35 cellular contexts compared by ENCODE assay signal in the genomic region with DNA sequence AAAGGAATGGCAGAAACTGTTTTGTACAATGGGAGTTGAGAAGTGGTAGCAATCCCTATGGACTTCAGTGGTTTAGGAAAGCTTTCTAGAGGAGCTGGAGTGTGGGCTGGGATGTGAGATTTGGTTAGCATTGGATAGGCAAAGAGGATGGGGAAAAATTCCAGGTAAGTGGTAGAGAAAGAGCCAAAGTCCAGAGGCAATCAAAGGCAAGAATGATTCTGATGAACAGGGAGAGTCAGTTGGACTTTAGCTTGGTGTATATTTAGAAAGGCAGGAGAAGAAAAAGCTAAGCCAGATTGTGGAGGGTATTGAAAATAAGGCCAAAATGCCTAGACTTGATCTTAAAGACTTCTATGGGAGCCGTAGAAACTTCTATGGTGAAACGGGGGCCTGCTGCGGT. TPM values are rescaled to one million over a fixed set of nuclear protein-coding genes. Genes with fewer than 3 reads are reported as not detected.
"Had no signal": no experiment of that assay in that cellular context is flagged by ENCODE, and none has a peak within 500 bp of the region (broad histone marks: within the 10 kb centered on the region; RNA-seq: fewer than 3 reads in every experiment).

No MANE protein-coding gene starts in this region.

- FAIRE-seq: TTC549 had no signal

- H3K27me3 Mint-ChIP-seq: activated B cell treated with CpG ODN at 0.5 μM for 24 hours; activated CD4-positive, alpha-beta memory T cell treated with anti-CD3 and anti-CD28 coated beads, Interleukin-2, amount 10 ng/mL, durations not matched to agents 7 days and 5 days; activated CD4-positive, alpha-beta T cell treated with anti-CD3 and anti-CD28 coated beads, Interleukin-2, amount 10 ng/mL, durations not matched to agents 7 days and 5 days; activated CD8-positive, alpha-beta memory T cell treated with anti-CD3 and anti-CD28 coated beads, Interleukin-2, amount 10 ng/mL, durations not matched to agents 7 days and 5 days; activated naive CD4-positive, alpha-beta T cell treated with anti-CD3 and anti-CD28 coated beads, Interleukin-2, amount 10 ng/mL, durations not matched to agents 7 days and 5 days; activated naive CD4-positive, alpha-beta T cell treated with anti-CD3 and anti-CD28 coated beads, Interleukin-2, amount 50 U/mL, for 24 hours; activated naive CD8-positive, alpha-beta T cell; activated naive CD8-positive, alpha-beta T cell treated with anti-CD3 and anti-CD28 coated beads, Interleukin-2, amount 10 ng/mL, durations not matched to agents 7 days and 5 days; activated naive CD8-positive, alpha-beta T cell treated with anti-CD3 and anti-CD28 coated beads, Interleukin-2, amount 50 U/mL, for 24 hours had no signal

- DNase-seq: activated B cell treated with CpG ODN at 0.5 μM for 24 hours; activated CD4-positive, alpha-beta memory T cell treated with anti-CD3 and anti-CD28 coated beads, Interleukin-2, amount 10 ng/mL, durations not matched to agents 7 days and 5 days; activated CD4-positive, alpha-beta T cell treated with anti-CD3 and anti-CD28 coated beads for 4 hours; activated CD4-positive, alpha-beta T cell treated with anti-CD3 and anti-CD28 coated beads, Interleukin-2, amount 10 ng/mL, durations not matched to agents 7 days and 5 days; activated CD4-positive, alpha-beta T cell treated with anti-CD3 and anti-CD28 coated beads, Interleukin-2, amount 50 U/mL, for 48 hours; activated CD4-positive, CD25-positive, alpha-beta regulatory T cell treated with anti-CD3 and anti-CD28 coated beads, Interleukin-2, amount 50 U/mL, for 72 hours; activated CD8-positive, alpha-beta memory T cell treated with anti-CD3 and anti-CD28 coated beads for 24 hours; activated CD8-positive, alpha-beta memory T cell treated with anti-CD3 and anti-CD28 coated beads, Interleukin-2, amount 10 ng/mL, durations not matched to agents 7 days and 5 days; activated CD8-positive, alpha-beta memory T cell treated with anti-CD3 and anti-CD28 coated beads, Interleukin-2, amount 50 U/mL, for 48 hours; activated CD8-positive, alpha-beta T cell treated with anti-CD3 and anti-CD28 coated beads, Interleukin-2, amount 10 ng/mL, durations not matched to agents 7 days and 5 days; activated effector memory CD4-positive, alpha-beta T cell treated with Interleukin-2 at 50 U/mL for 16 hours; activated gamma-delta T cell; activated naive CD4-positive, alpha-beta T cell treated with anti-CD3 and anti-CD28 coated beads, Interleukin-2, amount 10 ng/mL, durations not matched to agents 7 days and 5 days; activated naive CD4-positive, alpha-beta T cell treated with Interleukin-2 at 50 U/mL for 16 hours; activated naive CD8-positive, alpha-beta T cell treated with anti-CD3 and anti-CD28 coated beads, Interleukin-2, amount 10 ng/mL, durations not matched to agents 7 days and 5 days; activated naive CD8-positive, alpha-beta T cell treated with anti-CD3 and anti-CD28 coated beads, Interleukin-2, amount 50 U/mL, for 24 hours; activated T-cell treated with anti-CD3 and anti-CD28 coated beads, Interleukin-2, amount 50 U/mL, for 24 hours; activated T-cell treated with anti-CD3 and anti-CD28 coated beads, Interleukin-2, amount 50 U/mL, for 48 hours; amygdala; anterior cingulate cortex; body of pancreas; brain microvascular endothelial cell; central memory CD4-positive, alpha-beta T cell; T-helper 1 cell; T-helper 2 cell; T-helper 9 cell had no signal

- H3K36me3 ChIP-seq: ascending aorta, brain microvascular endothelial cell, breast epithelium had no signal

- H3K4me3 ChIP-seq: ascending aorta, body of pancreas, breast epithelium had no signal

- H3K9me3 Mint-ChIP-seq: activated B cell treated with CpG ODN at 0.5 μM for 24 hours; activated naive CD4-positive, alpha-beta T cell treated with anti-CD3 and anti-CD28 coated beads, Interleukin-2, amount 50 U/mL, for 24 hours; activated naive CD8-positive, alpha-beta T cell treated with anti-CD3 and anti-CD28 coated beads, Interleukin-2, amount 50 U/mL, for 24 hours; T-helper 2 cell treated with Interferon-gamma antibody and Interleukin-4, amounts not matched to agents 5 μg/mL and 100 μg/mL, for 36 hours had no signal

- H3K4me3 Mint-ChIP-seq: activated B cell treated with CpG ODN at 0.5 μM for 24 hours; activated CD4-positive, alpha-beta memory T cell treated with anti-CD3 and anti-CD28 coated beads, Interleukin-2, amount 10 ng/mL, durations not matched to agents 7 days and 5 days; activated CD4-positive, alpha-beta T cell treated with anti-CD3 and anti-CD28 coated beads, Interleukin-2, amount 10 ng/mL, durations not matched to agents 7 days and 5 days; activated CD8-positive, alpha-beta memory T cell treated with anti-CD3 and anti-CD28 coated beads, Interleukin-2, amount 10 ng/mL, durations not matched to agents 7 days and 5 days; activated CD8-positive, alpha-beta T cell treated with anti-CD3 and anti-CD28 coated beads, Interleukin-2, amount 10 ng/mL, durations not matched to agents 7 days and 5 days; activated naive CD4-positive, alpha-beta T cell treated with anti-CD3 and anti-CD28 coated beads, Interleukin-2, amount 10 ng/mL, durations not matched to agents 7 days and 5 days; activated naive CD4-positive, alpha-beta T cell treated with anti-CD3 and anti-CD28 coated beads, Interleukin-2, amount 50 U/mL, for 24 hours; activated naive CD8-positive, alpha-beta T cell; activated naive CD8-positive, alpha-beta T cell treated with anti-CD3 and anti-CD28 coated beads, Interleukin-2, amount 10 ng/mL, durations not matched to agents 7 days and 5 days; activated naive CD8-positive, alpha-beta T cell treated with anti-CD3 and anti-CD28 coated beads, Interleukin-2, amount 50 U/mL, for 24 hours; activated T-cell treated with anti-CD3 and anti-CD28 coated beads, Interleukin-2, amount 50 U/mL, for 24 hours; T-helper 1 cell treated with Interleukin-12 subunit alpha and Interleukin-12 subunit beta and Interleukin-4 antibody, amounts not matched to agents 30 μg/mL and 1 μg/mL, for 36 hours; T-helper 2 cell treated with Interferon-gamma antibody and Interleukin-4, amounts not matched to agents 5 μg/mL and 100 μg/mL, for 36 hours had no signal

- H3K27me3 ChIP-seq: ascending aorta, body of pancreas, brain microvascular endothelial cell had no signal

- H3K27ac ChIP-seq: ascending aorta, body of pancreas, brain microvascular endothelial cell, breast epithelium, VCaP had no signal

- H3K36me3 Mint-ChIP-seq: activated naive CD8-positive, alpha-beta T cell had no signal

- H3K9me3 ChIP-seq: ascending aorta, body of pancreas, breast epithelium had no signal

- ATAC-seq: activated CD8-positive, alpha-beta memory T cell treated with anti-CD3 and anti-CD28 coated beads, Interleukin-2, amount 10 ng/mL, durations not matched to agents 7 days and 5 days; activated CD8-positive, alpha-beta T cell treated with anti-CD3 and anti-CD28 coated beads, Interleukin-2, amount 10 ng/mL, durations not matched to agents 7 days and 5 days; body of pancreas had no signal

- H3K4me1 ChIP-seq: ascending aorta, body of pancreas, breast epithelium had no signal

- H3K27ac Mint-ChIP-seq: activated B cell treated with CpG ODN at 0.5 μM for 24 hours; activated CD4-positive, alpha-beta memory T cell treated with anti-CD3 and anti-CD28 coated beads, Interleukin-2, amount 10 ng/mL, durations not matched to agents 7 days and 5 days; activated CD4-positive, alpha-beta T cell treated with anti-CD3 and anti-CD28 coated beads, Interleukin-2, amount 10 ng/mL, durations not matched to agents 7 days and 5 days; activated CD8-positive, alpha-beta memory T cell treated with anti-CD3 and anti-CD28 coated beads, Interleukin-2, amount 10 ng/mL, durations not matched to agents 7 days and 5 days; activated CD8-positive, alpha-beta T cell treated with anti-CD3 and anti-CD28 coated beads, Interleukin-2, amount 10 ng/mL, durations not matched to agents 7 days and 5 days; activated naive CD4-positive, alpha-beta T cell treated with anti-CD3 and anti-CD28 coated beads, Interleukin-2, amount 10 ng/mL, durations not matched to agents 7 days and 5 days; activated naive CD4-positive, alpha-beta T cell treated with anti-CD3 and anti-CD28 coated beads, Interleukin-2, amount 50 U/mL, for 24 hours; activated naive CD8-positive, alpha-beta T cell; activated naive CD8-positive, alpha-beta T cell treated with anti-CD3 and anti-CD28 coated beads, Interleukin-2, amount 10 ng/mL, durations not matched to agents 7 days and 5 days; activated naive CD8-positive, alpha-beta T cell treated with anti-CD3 and anti-CD28 coated beads, Interleukin-2, amount 50 U/mL, for 24 hours; activated T-cell treated with anti-CD3 and anti-CD28 coated beads, Interleukin-2, amount 50 U/mL, for 24 hours; activated T-helper 2 cell treated with anti-CD3 and anti-CD28 coated beads, Interferon-gamma antibody, Interleukin-2, Interleukin-4, amounts not matched to agents 10 μg/mL and 5 μg/mL and 100 μg/mL, durations not matched to agents 14 hours and 24 hours and 36 hours; T-helper 1 cell treated with Interleukin-12 subunit alpha and Interleukin-12 subunit beta and Interleukin-4 antibody, amounts not matched to agents 30 μg/mL and 1 μg/mL, for 36 hours; T-helper 2 cell treated with Interferon-gamma antibody and Interleukin-4, amounts not matched to agents 5 μg/mL and 100 μg/mL, for 36 hours had no signal

RNA-seq across cellular contexts. Expression of gene VSIG4, which starts 3.7 kb away (rescaled TPM):
- total RNA-seq: activated B cell treated with CpG ODN at 0.5 μM for 24 hours; activated CD4-positive, alpha-beta memory T cell treated with anti-CD3 and anti-CD28 coated beads, Interleukin-2, amount 10 ng/mL, durations not matched to agents 7 days and 5 days; activated CD4-positive, alpha-beta T cell treated with anti-CD3 and anti-CD28 coated beads, Interleukin-2, amount 10 ng/mL, durations not matched to agents 7 days and 5 days; activated CD8-positive, alpha-beta memory T cell treated with anti-CD3 and anti-CD28 coated beads, Interleukin-2, amount 10 ng/mL, durations not matched to agents 7 days and 5 days; activated CD8-positive, alpha-beta T cell treated with anti-CD3 and anti-CD28 coated beads, Interleukin-2, amount 10 ng/mL, durations not matched to agents 7 days and 5 days; activated T-helper 2 cell treated with anti-CD3 and anti-CD28 coated beads, Interferon-gamma antibody, Interleukin-2, Interleukin-4, amounts not matched to agents 10 μg/mL and 5 μg/mL and 100 μg/mL, durations not matched to agents 14 hours and 24 hours and 36 hours had no signal
